Comparison of ENCODE assay signal across 12 cellular contexts in genomic region chr15:25543156-25543555, GRCh38.
DNase-seq lines count a peak whose midpoint lies in the region; TF ChIP-seq lines count a peak whose summit lies in the region.
"Had no signal": no experiment of that assay in that cellular context is flagged by ENCODE, and none has a peak within 500 bp of the region (broad histone marks: within the 10 kb centered on the region; RNA-seq: fewer than 3 reads in every experiment).

No MANE protein-coding gene starts in this region.

- H3K36me3 ChIP-seq in testis (ENCODE audit: low read depth, missing control alignments) = no peaks in the 10 kb centered on the region
- H3K36me3 ChIP-seq in spleen = no peaks in the 10 kb centered on the region

- intact Hi-C loops in testis (cut with DNase I; ENCODE audit: low total_unique reads) = no loop called here
- intact Hi-C loops in spleen (cut with DNase I; ENCODE audit: low total_unique reads) = no loop called here

- 55 to 63% methylated on average over 1 of the region's 1 CpG for WGBS in testis, 2 donors
- WGBS in spleen, 5 donors = 39 to 69% (median 59%) methylated on average over 1 of the region's 1 CpG

- DNase-seq in MV-4-11 (lab: John Stamatoyannopoulos, UW) (peak; percentile 19), cerebellar cortex (ENCODE audit: low spot score) (peak; percentile 91), kidney glomerular epithelial cell (lab: John Stamatoyannopoulos, UW) (peak; percentile 15), testis (peak; percentile 84), spleen (no peak), GDM1 (lab: John Stamatoyannopoulos, UW) (no peak), GM10266 (ENCODE audit: extremely low spot score) (no peak)
- DNase-seq in stimulated activated CD4-positive, alpha-beta T cell treated with anti-CD3 and anti-CD28 coated beads, Interleukin-4, amount 100 ng/mL, for 4 hours = no peak
- DNase-seq: activated naive CD4-positive, alpha-beta T cell treated with anti-CD3 and anti-CD28 coated beads, Interleukin-2, amount 50 U/mL, for 16 hours; islet precursor cell; NCI-H1436; stimulated activated CD4-positive, alpha-beta T cell treated with anti-CD3 and anti-CD28 coated beads, Interleukin-4, amount 100 ng/mL, for 24 hours had no signal

- H3K4me1 ChIP-seq in testis = no peaks in the 10 kb centered on the region
- no peaks in the 10 kb centered on the region for H3K4me1 ChIP-seq in spleen

- H3K9me3 ChIP-seq in testis (no peaks in the 10 kb centered on the region), spleen (peaks cover 0 to 10% (median 0%) of the 10 kb centered on the region in 8 donors)

- H3K27ac ChIP-seq in testis (no peak overlapping the region), spleen (no peak overlapping the region)

- TF ChIP-seq POLR2A in testis (IDR thresholded peaks at IDR 0.05) (no peak), spleen (IDR thresholded peaks at IDR 0.05) (no peak)

- TF ChIP-seq CTCF in testis (IDR thresholded peaks at IDR 0.05) (no peak), spleen (IDR thresholded peaks at IDR 0.05 in 8 of 11, conservative IDR thresholded peaks at IDR 0.05 in 3 of 11) (no peak), GM10266 (IDR thresholded peaks at IDR 0.05; ENCODE audit: control insufficient read depth, insufficient read depth, low read depth, missing control alignments) (no peak)

- H3K4me3 ChIP-seq in testis = no peak overlapping the region
- H3K4me3 ChIP-seq in spleen = no peak overlapping the region

- H3K27me3 ChIP-seq in testis (no peaks in the 10 kb centered on the region), spleen (replicated peaks in 1 of 7) (no peaks in the 10 kb centered on the region)

Comparison
In these comparisons a context has a peak if more than half of its experiments do, and no peak if none do; other contexts are left out.
1. DNase-seq: peak in MV-4-11 (single experiment), cerebellar cortex (single experiment), kidney glomerular epithelial cell (single experiment) and testis (single experiment); none in spleen (single experiment), GDM1 (single experiment), GM10266 (single experiment) and stimulated activated CD4-positive, alpha-beta T cell treated with anti-CD3 and anti-CD28 coated beads, Interleukin-4, amount 100 ng/mL, for 4 hours (0 of 2).